ENCODE assay signal across 1 cellular context in the genomic region with DNA sequence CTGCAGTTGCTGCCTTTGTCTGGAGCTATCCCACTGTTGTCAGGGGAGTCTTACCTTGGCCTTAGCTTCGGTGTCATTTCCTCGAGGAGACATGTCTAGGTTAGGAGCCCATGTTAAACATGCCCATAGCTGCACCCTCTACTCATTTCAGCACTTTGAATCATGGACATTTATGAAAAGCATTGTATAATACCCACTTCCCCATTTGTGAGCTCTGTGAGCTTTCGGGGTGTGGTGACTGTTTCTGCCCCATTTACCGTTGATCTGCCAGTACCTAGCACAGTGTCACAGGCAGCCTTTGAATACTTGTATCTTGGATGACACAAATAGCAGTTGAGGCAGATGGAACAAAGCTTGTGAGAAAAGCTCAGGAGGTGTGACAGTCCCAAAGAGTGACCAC.
TF ChIP-seq lines count a peak whose summit lies in the region.

No MANE protein-coding gene starts in this region.

TF ChIP-seq in SK-N-SH treated with all-trans-retinoic acid at 6 μM for 48 hours, 23 proteins besides CTCF, POLR2A, EP300 and RAD21 (continued from another document):
- TF ChIP-seq, protein P1, sequence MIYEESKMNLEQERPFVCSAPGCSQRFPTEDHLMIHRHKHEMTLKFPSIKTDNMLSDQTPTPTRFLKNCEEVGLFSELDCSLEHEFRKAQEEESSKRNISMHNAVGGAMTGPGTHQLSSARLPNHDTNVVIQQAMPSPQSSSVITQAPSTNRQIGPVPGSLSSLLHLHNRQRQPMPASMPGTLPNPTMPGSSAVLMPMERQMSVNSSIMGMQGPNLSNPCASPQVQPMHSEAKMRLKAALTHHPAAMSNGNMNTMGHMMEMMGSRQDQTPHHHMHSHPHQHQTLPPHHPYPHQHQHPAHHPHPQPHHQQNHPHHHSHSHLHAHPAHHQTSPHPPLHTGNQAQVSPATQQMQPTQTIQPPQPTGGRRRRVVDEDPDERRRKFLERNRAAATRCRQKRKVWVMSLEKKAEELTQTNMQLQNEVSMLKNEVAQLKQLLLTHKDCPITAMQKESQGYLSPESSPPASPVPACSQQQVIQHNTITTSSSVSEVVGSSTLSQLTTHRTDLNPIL (CRISPR knock-in tag; IDR thresholded peaks at IDR 0.05; ENCODE audit: low read depth), result no peak
- no peak for TF ChIP-seq ZNF565 (CRISPR knock-in tag; conservative IDR thresholded peaks at IDR 0.05; ENCODE audit: low read depth)
